Comparison of ENCODE assay signal across 8 cellular contexts in genomic region chr1:26171084-26172072, GRCh38. TPM values are rescaled to one million over a fixed set of nuclear protein-coding genes. Genes with fewer than 3 reads are reported as not detected.
DNase-seq lines count a peak whose midpoint lies in the region; FAIRE-seq and TF ChIP-seq lines count a peak whose summit lies in the region.

TSS of gene ZNF593OS (minus strand) at chr1:26171832. CDS start at chr1:26171661, 171 bp downstream.

- peak within 1 kb of the TSS; percentile 46 for H3K27ac Mint-ChIP-seq in activated T-helper 2 cell treated with anti-CD3 and anti-CD28 coated beads, Interferon-gamma antibody, Interleukin-2, Interleukin-4, amounts not matched to agents 10 μg/mL and 5 μg/mL and 100 μg/mL, durations not matched to agents 14 hours and 24 hours and 36 hours
- no peak within 1 kb of the TSS for H3K27ac Mint-ChIP-seq in type B pancreatic cell

- no peak for FAIRE-seq in kidney (lab: Jason Lieb, UNC)

- H3K4me1 ChIP-seq in left ventricle myocardium inferior (peaks cover 33% of the 10 kb centered on the region), right atrium auricular region (peaks cover 0 to 16% of the 10 kb centered on the region in 2 donors), kidney (ENCODE audit: control insufficient read depth in 1 of 2, insufficient read depth in 1 of 2, low read depth in 1 of 2, low read length in 2 of 2) (peaks cover 5 to 6% of the 10 kb centered on the region in 2 donors)

- H3K27ac ChIP-seq in left ventricle myocardium inferior (replicated peaks) (no peak within 1 kb of the TSS), right atrium auricular region (no peak within 1 kb of the TSS), kidney (ENCODE audit: low read depth in 2 of 2, low read length in 2 of 2) (no peak within 1 kb of the TSS)

- no peaks in the 10 kb centered on the region for H3K9me3 Mint-ChIP-seq in activated T-helper 2 cell treated with anti-CD3 and anti-CD28 coated beads, Interferon-gamma antibody, Interleukin-2, Interleukin-4, amounts not matched to agents 10 μg/mL and 5 μg/mL and 100 μg/mL, durations not matched to agents 14 hours and 24 hours and 36 hours
- H3K9me3 Mint-ChIP-seq in type B pancreatic cell, result no peaks in the 10 kb centered on the region

- H3K36me3 ChIP-seq in left ventricle myocardium inferior (no peaks in the 10 kb centered on the region), right atrium auricular region (no peaks in the 10 kb centered on the region), kidney (ENCODE audit: control insufficient read depth in 1 of 2, insufficient read depth in 2 of 2, low read length in 2 of 2) (peaks cover 0 to 3% of the 10 kb centered on the region in 2 donors)

- no peak within 1 kb of the TSS for H3K9ac ChIP-seq in kidney (ENCODE audit: low read length in 2 of 2)

- H3K9me3 ChIP-seq in left ventricle myocardium inferior (replicated peaks) (no peaks in the 10 kb centered on the region), right atrium auricular region (no peaks in the 10 kb centered on the region), kidney (ENCODE audit: control insufficient read depth in 1 of 2, low read length in 2 of 2) (no peaks in the 10 kb centered on the region)

- H3K36me3 Mint-ChIP-seq in activated T-helper 2 cell treated with anti-CD3 and anti-CD28 coated beads, Interferon-gamma antibody, Interleukin-2, Interleukin-4, amounts not matched to agents 10 μg/mL and 5 μg/mL and 100 μg/mL, durations not matched to agents 14 hours and 24 hours and 36 hours (ENCODE audit: low read depth), result peaks cover 3% of the 10 kb centered on the region
- no peaks in the 10 kb centered on the region for H3K36me3 Mint-ChIP-seq in type B pancreatic cell

- H3K4me1 Mint-ChIP-seq in activated T-helper 2 cell treated with anti-CD3 and anti-CD28 coated beads, Interferon-gamma antibody, Interleukin-2, Interleukin-4, amounts not matched to agents 10 μg/mL and 5 μg/mL and 100 μg/mL, durations not matched to agents 14 hours and 24 hours and 36 hours (ENCODE audit: low read depth), result peaks cover 20% of the 10 kb centered on the region
- peaks cover 14% of the 10 kb centered on the region for H3K4me1 Mint-ChIP-seq in type B pancreatic cell (ENCODE audit: unreplicated experiment)

- H3K4me3 ChIP-seq in left ventricle myocardium inferior (peak within 1 kb of the TSS; percentile 94), right atrium auricular region (peak within 1 kb of the TSS in 1 of 2 donors; percentile 67), kidney (ENCODE audit: low read length in 2 of 2) (peak within 1 kb of the TSS; percentile 83 to 95)

- peak within 1 kb of the TSS; percentile 92 for H3K4me3 Mint-ChIP-seq in activated T-helper 2 cell treated with anti-CD3 and anti-CD28 coated beads, Interferon-gamma antibody, Interleukin-2, Interleukin-4, amounts not matched to agents 10 μg/mL and 5 μg/mL and 100 μg/mL, durations not matched to agents 14 hours and 24 hours and 36 hours (ENCODE audit: low read depth)
- peak within 1 kb of the TSS; percentile 90 for H3K4me3 Mint-ChIP-seq in type B pancreatic cell

- H3K27me3 Mint-ChIP-seq in activated T-helper 2 cell treated with anti-CD3 and anti-CD28 coated beads, Interferon-gamma antibody, Interleukin-2, Interleukin-4, amounts not matched to agents 10 μg/mL and 5 μg/mL and 100 μg/mL, durations not matched to agents 14 hours and 24 hours and 36 hours (ENCODE audit: low read depth), result no peaks in the 10 kb centered on the region
- H3K27me3 Mint-ChIP-seq in type B pancreatic cell, result no peaks in the 10 kb centered on the region

- H3K27me3 ChIP-seq in left ventricle myocardium inferior (ENCODE audit: low read depth), result no peaks in the 10 kb centered on the region
- no peaks in the 10 kb centered on the region for H3K27me3 ChIP-seq in right atrium auricular region

- DNase-seq in left ventricle myocardium inferior (no peak), right atrium auricular region (ENCODE audit: low spot score) (no peak), kidney (no peak), type B pancreatic cell (ENCODE audit: extremely low spot score, unreplicated experiment) (no peak), SW 1271 (lab: John Stamatoyannopoulos, UW) (no peak), posterior vena cava (ENCODE audit: low spot score) (no peak), foreskin melanocyte (no peak)
- no peak for DNase-seq in activated T-helper 2 cell treated with anti-CD3 and anti-CD28 coated beads, Interferon-gamma antibody, Interleukin-2, Interleukin-4, amounts not matched to agents 10 μg/mL and 5 μg/mL and 100 μg/mL, durations not matched to agents 14 hours and 24 hours and 36 hours (ENCODE audit: low spot score)

- intact Hi-C loops in left ventricle myocardium inferior (cut with micrococcal nuclease) (no loop called here), kidney (cut with DNase I) (no loop called here), posterior vena cava (cut with DNase I) (loop anchor here in 1 of 2 donors (5.0 kb wide), 1 partner anchor 1636 kb away; no protein-coding TSS in a partner anchor)
- intact Hi-C loops in activated T-helper 2 cell treated with anti-CD3 and anti-CD28 coated beads, Interferon-gamma antibody, Interleukin-2, Interleukin-4, amounts not matched to agents 10 μg/mL and 5 μg/mL and 100 μg/mL, durations not matched to agents 14 hours and 24 hours and 36 hours (cut with micrococcal nuclease), result no loop called here

- no peak for TF ChIP-seq CTCF in left ventricle myocardium inferior (IDR thresholded peaks at IDR 0.05; ENCODE audit: borderline replicate concordance)
- no peak for TF ChIP-seq CTCF in right atrium auricular region (IDR thresholded peaks at IDR 0.05)
- no peak for TF ChIP-seq CTCF in kidney (IDR thresholded peaks at IDR 0.05; ENCODE audit: borderline replicate concordance, extremely low read depth, insufficient read depth)
- TF ChIP-seq CTCF in type B pancreatic cell (conservative IDR thresholded peaks at IDR 0.05), result no peak

RNA-seq across cellular contexts. Expression of gene ZNF593OS, which starts in this region (rescaled TPM):
- total RNA-seq in left ventricle myocardium inferior (not detected), right atrium auricular region (not detected), kidney (not detected), type B pancreatic cell (ENCODE audit: low replicate concordance) (not detected in 2 replicates), posterior vena cava (not detected)
- not detected in 2 replicates for total RNA-seq in activated T-helper 2 cell treated with anti-CD3 and anti-CD28 coated beads, Interferon-gamma antibody, Interleukin-2, Interleukin-4, amounts not matched to agents 10 μg/mL and 5 μg/mL and 100 μg/mL, durations not matched to agents 14 hours and 24 hours and 36 hours
- polyA plus RNA-seq in kidney (ENCODE audit: insufficient read depth, low read depth, low replicate concordance), result not detected
